ENCODE assay signal across 8 cellular contexts in the genomic region with DNA sequence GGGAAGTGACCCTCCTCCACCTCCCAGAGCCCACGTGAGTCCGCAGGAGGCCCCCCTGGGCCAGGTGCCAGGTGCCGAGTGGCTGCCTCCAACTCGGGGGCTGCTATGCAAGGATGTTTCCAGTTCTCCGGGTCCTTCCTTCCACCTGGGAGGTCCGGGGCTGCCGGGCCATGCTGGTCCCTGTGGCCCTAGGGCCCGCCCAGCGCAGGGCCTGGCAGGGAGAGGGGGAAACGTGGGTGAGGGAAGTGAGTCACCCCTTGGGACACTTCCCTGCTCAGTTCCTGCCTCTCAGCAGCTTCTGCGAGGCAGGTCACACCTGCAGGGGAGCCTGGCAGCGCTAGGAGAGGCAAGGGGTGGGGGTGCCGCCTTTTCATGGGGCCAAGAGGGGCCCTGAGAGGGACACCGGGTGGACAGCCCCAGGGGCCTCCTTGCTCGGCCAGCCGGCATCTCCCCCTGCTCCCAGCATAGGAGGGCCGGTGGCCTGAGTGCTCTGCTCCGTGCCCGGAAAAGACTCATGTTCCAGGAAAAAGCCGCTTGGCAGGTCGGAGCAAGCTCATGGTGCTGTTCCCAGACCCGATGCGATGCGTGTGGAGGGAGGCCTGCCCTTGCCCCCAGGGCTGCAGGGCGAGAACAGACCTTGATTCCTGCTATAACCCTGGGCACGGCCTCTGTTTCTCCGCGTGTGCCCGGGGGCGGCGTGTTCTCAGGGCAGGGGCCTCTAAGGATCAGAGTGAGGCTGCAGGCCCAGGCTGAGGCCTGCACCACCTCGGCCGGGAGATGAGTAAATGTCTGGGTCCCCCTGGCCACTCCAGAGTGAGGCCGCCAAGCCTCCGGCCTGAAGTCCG. TPM values are rescaled to one million over a fixed set of nuclear protein-coding genes. Genes with fewer than 3 reads are reported as not detected.
A peak's percentile ranks its signal among the peaks of the same experiment; 100 is the strongest.
DNase-seq lines count a peak whose midpoint lies in the region; ATAC-seq and TF ChIP-seq lines count a peak whose summit lies in the region.

No MANE protein-coding gene starts in this region.

- H3K36me3 Mint-ChIP-seq in activated T-cell treated with anti-CD3 and anti-CD28 coated beads, Interleukin-2, amount 50 U/mL, for 72 hours (ENCODE audit: insufficient read depth in 2 of 2): peaks cover 0 to 2% of the 10 kb centered on the region in 2 donors

- H3K4me3 ChIP-seq in WI38 (ENCODE audit: low read depth, low read length) (0 out of 2 replicates have a peak overlapping the region, but pooled peaks have one; percentile 1), right cardiac atrium (ENCODE audit: low read length) (no peak overlapping the region), stomach (peak overlapping the region in 3 of 4 donors; percentile 13 to 31 (median 19))

- peak in 1 of 2 donors; percentile 22 for DNase-seq in activated T-cell treated with anti-CD3 and anti-CD28 coated beads, Interleukin-2, amount 50 U/mL, for 72 hours
- no peak for DNase-seq in activated T-cell treated with anti-CD3 and anti-CD28 coated beads, Interleukin-2, amount 50 U/mL, for 1 hour
- peak; percentile 80 to 87 (median 84) for DNase-seq in right cardiac atrium
- DNase-seq in stomach: peak; percentile 69
- no peak for DNase-seq in D341Med (ENCODE audit: low spot score)
- no peak for DNase-seq in NCI-H2227 (lab: John Stamatoyannopoulos, UW; ENCODE audit: unreplicated experiment)
- no peak for DNase-seq in NCI-H1105 treated with DMSO at 0.1 percent for 48 hours (lab: John Stamatoyannopoulos, UW)

- H3K4me1 Mint-ChIP-seq in activated T-cell treated with anti-CD3 and anti-CD28 coated beads, Interleukin-2, amount 50 U/mL, for 72 hours (ENCODE audit: low read depth): peaks cover 19% of the 10 kb centered on the region

- no peaks in the 10 kb centered on the region for H3K36me3 ChIP-seq in stomach

- peak; percentile 24 to 41 for ATAC-seq in activated T-cell treated with anti-CD3 and anti-CD28 coated beads, Interleukin-2, amount 50 U/mL, for 72 hours (replicated peaks in 1 of 2)
- ATAC-seq in right cardiac atrium: peak; percentile 60 to 79

- H3K4me1 ChIP-seq in right cardiac atrium (ENCODE audit: control insufficient read depth, insufficient read depth, low read length) (peaks cover 6% of the 10 kb centered on the region), stomach (peaks cover 34 to 57% (median 51%) of the 10 kb centered on the region in 4 donors)

- peaks cover 0 to 3% of the 10 kb centered on the region in 2 donors for H3K9me3 Mint-ChIP-seq in activated T-cell treated with anti-CD3 and anti-CD28 coated beads, Interleukin-2, amount 50 U/mL, for 72 hours

- 23% methylated on average over 36 of the region's 36 CpGs for WGBS in right cardiac atrium
- WGBS in stomach, 5 donors: 34 to 46% (median 38%) methylated on average over 22 to 36 of the region's 36 CpGs

- TF ChIP-seq CTCF in WI38 (IDR thresholded peaks at IDR 0.05; ENCODE audit: low read depth, low read length): no peak
- no peak for TF ChIP-seq CTCF in stomach (IDR thresholded peaks at IDR 0.05)

- TF ChIP-seq POLR2A in stomach (IDR thresholded peaks at IDR 0.05): no peak

- no peak overlapping the region for H3K27ac Mint-ChIP-seq in activated T-cell treated with anti-CD3 and anti-CD28 coated beads, Interleukin-2, amount 50 U/mL, for 72 hours

- no peaks in the 10 kb centered on the region for H3K27me3 Mint-ChIP-seq in activated T-cell treated with anti-CD3 and anti-CD28 coated beads, Interleukin-2, amount 50 U/mL, for 72 hours (ENCODE audit: low read depth)

- no peak for TF ChIP-seq EP300 in stomach (IDR thresholded peaks at IDR 0.05)

- H3K27me3 ChIP-seq in right cardiac atrium (ENCODE audit: control insufficient read depth, insufficient read depth) (no peaks in the 10 kb centered on the region), stomach (no peaks in the 10 kb centered on the region)

- no peak overlapping the region for H3K4me3 Mint-ChIP-seq in activated T-cell treated with anti-CD3 and anti-CD28 coated beads, Interleukin-2, amount 50 U/mL, for 72 hours

- H3K9me3 ChIP-seq in right cardiac atrium (ENCODE audit: control insufficient read depth, low read length): no peaks in the 10 kb centered on the region
- peaks cover 0 to 9% (median 4%) of the 10 kb centered on the region in 4 donors for H3K9me3 ChIP-seq in stomach

- peak overlapping the region; percentile 88 for H3K27ac ChIP-seq in right cardiac atrium (ENCODE audit: low read length)
- H3K27ac ChIP-seq in stomach: peak overlapping the region; percentile 71 to 97 (median 91)

- intact Hi-C loops in right cardiac atrium (cut with DNase I) (loop anchor here in 3 of 4 donors (2.0 to 10.0 kb wide), 5 partner anchors 65 to 288 kb away; a partner anchor contains a TSS), stomach (cut with DNase I; ENCODE audit: low total_unique reads) (no loop called here)

RNA-seq across cellular contexts. Expression of a gene that starts 30.3 kb away (rescaled TPM):
- not detected for total RNA-seq in activated T-cell treated with anti-CD3 and anti-CD28 coated beads, Interleukin-2, amount 50 U/mL, for 72 hours
- not detected for total RNA-seq in right cardiac atrium
- polyA plus RNA-seq in right cardiac atrium: not detected
- total RNA-seq in stomach: not detected
- polyA plus RNA-seq in stomach: 1 to 10 TPM in 1 of 3 donors, under 1 TPM in 1, not detected in 1; 0.06 to 2.0 TPM

Comparison
In these comparisons a context has a peak if more than half of its experiments do, and no peak if none do; other contexts are left out.
1. DNase-seq: peak in right cardiac atrium (3 of 3) and stomach (single experiment); none in activated T-cell treated with anti-CD3 and anti-CD28 coated beads, Interleukin-2, amount 50 U/mL, for 1 hour (single experiment), D341Med (single experiment), NCI-H2227 (single experiment) and NCI-H1105 treated with DMSO at 0.1 percent for 48 hours (single experiment).